ENCODE assay signal across 7 cellular contexts in the genomic region with DNA sequence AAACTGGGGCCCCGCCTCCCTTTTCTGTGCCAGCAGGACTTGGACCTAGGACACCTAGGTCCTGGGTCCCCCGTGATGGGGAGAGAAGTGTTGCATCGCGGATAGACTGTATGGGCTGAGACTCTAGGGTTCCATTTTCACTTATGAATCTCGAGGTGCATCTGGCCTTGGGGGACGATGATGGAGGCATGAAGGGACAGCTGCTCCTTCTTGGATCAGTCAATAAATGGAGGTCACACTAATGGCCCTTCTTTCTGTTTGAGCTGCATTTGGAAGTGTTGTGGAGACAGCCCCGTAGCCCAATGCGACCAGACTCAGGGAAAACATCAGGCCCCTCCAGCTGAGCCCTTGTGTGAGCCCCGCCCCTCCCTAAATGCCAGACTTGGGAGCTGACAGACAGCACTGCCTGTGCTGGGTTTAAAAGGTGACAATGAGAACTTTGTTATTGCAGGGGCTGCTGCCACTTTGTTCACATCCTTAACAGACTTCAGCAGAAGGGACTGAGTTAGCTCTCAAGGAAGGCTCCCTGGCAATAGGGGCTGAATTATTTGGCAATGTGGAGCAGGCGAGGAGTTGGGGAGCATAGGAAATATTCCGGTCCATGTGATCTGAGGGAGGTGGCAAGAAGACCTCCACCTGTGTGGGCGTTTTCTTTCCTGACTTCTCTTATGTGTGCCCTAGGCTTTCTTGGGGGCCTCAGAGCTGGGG. TPM values are rescaled to one million over a fixed set of nuclear protein-coding genes. Genes with fewer than 3 reads are reported as not detected.
A peak's percentile ranks its signal among the peaks of the same experiment; 100 is the strongest.
DNase-seq lines count a peak whose midpoint lies in the region; ATAC-seq and TF ChIP-seq lines count a peak whose summit lies in the region.

No MANE protein-coding gene starts in this region.

- peak overlapping the region; percentile 57 to 89 (median 82) for H3K27ac ChIP-seq in spleen

- TF ChIP-seq POLR2A in spleen (IDR thresholded peaks at IDR 0.05), result no peak

- peaks cover 0 to 46% (median 16%) of the 10 kb centered on the region in 7 donors for H3K27me3 ChIP-seq in spleen (replicated peaks in 1 of 7)

- H3K36me3 Mint-ChIP-seq in activated CD4-positive, alpha-beta memory T cell treated with anti-CD3 and anti-CD28 coated beads for 36 hours, result peaks cover 10% of the 10 kb centered on the region

- CTCF ChIA-PET in activated CD4-positive, alpha-beta memory T cell treated with anti-CD3 and anti-CD28 coated beads for 36 hours (lab: Charles Lee), result interaction anchor here (1.2 to 3.6 kb wide), 3 partner anchors 12 to 22 kb away, joined by 3 to 26 read pairs (median 6); no protein-coding TSS in a partner anchor

- peaks cover 0 to 40% (median 13%) of the 10 kb centered on the region in 6 donors for H3K36me3 ChIP-seq in spleen

- TF ChIP-seq CTCF in spleen (IDR thresholded peaks at IDR 0.05 in 8 of 11, conservative IDR thresholded peaks at IDR 0.05 in 3 of 11), result no peak

- peak overlapping the region; percentile 8 for H3K27ac Mint-ChIP-seq in activated CD4-positive, alpha-beta memory T cell treated with anti-CD3 and anti-CD28 coated beads for 36 hours

- intact Hi-C loops in activated CD4-positive, alpha-beta memory T cell treated with anti-CD3 and anti-CD28 coated beads for 36 hours (cut with micrococcal nuclease), result loop anchor here (2.0 kb wide), 1 partner anchor 15 kb away; the partner anchor contains the start of gene PIP4K2C
- intact Hi-C loops in spleen (cut with DNase I; ENCODE audit: low total_unique reads), result no loop called here

- peaks cover 25% of the 10 kb centered on the region for H3K4me1 Mint-ChIP-seq in activated CD4-positive, alpha-beta memory T cell treated with anti-CD3 and anti-CD28 coated beads for 36 hours (ENCODE audit: low read depth)

- POLR2A ChIA-PET in activated CD4-positive, alpha-beta memory T cell treated with anti-CD3 and anti-CD28 coated beads for 36 hours (lab: Charles Lee), result interaction anchor here (1.5 kb wide), 1 partner anchor 14 kb away, joined by 11 read pairs; the partner anchor contains the start of gene PIP4K2C

- WGBS in spleen, 5 donors, result 48 to 61% (median 58%) methylated on average over 11 to 12 of the region's 12 CpGs

- ATAC-seq in GM21526 (IDR thresholded peaks at IDR 0.05; ENCODE audit: low FRiP score, unreplicated experiment) (no peak), HG02623 (IDR thresholded peaks at IDR 0.05; ENCODE audit: unreplicated experiment) (no peak)

- peaks cover 6 to 44% (median 32%) of the 10 kb centered on the region in 6 donors for H3K4me1 ChIP-seq in spleen

- H3K27me3 Mint-ChIP-seq in activated CD4-positive, alpha-beta memory T cell treated with anti-CD3 and anti-CD28 coated beads for 36 hours, result peaks cover 1% of the 10 kb centered on the region

- peak overlapping the region; percentile 88 for H3K4me3 ChIP-seq in iPS-11a (ENCODE audit: low read depth, low read length)
- H3K4me3 ChIP-seq in spleen, result peak overlapping the region; percentile 44 to 81 (median 50)

- H3K9me3 ChIP-seq in spleen, result no peaks in the 10 kb centered on the region

- H3K9me3 Mint-ChIP-seq in activated CD4-positive, alpha-beta memory T cell treated with anti-CD3 and anti-CD28 coated beads for 36 hours, result no peaks in the 10 kb centered on the region

- peak overlapping the region; percentile 74 for H3K4me3 Mint-ChIP-seq in activated CD4-positive, alpha-beta memory T cell treated with anti-CD3 and anti-CD28 coated beads for 36 hours

- peak; percentile 17 for DNase-seq in HCEC 1CT
- DNase-seq in activated CD4-positive, alpha-beta memory T cell treated with anti-CD3 and anti-CD28 coated beads for 36 hours, result no peak
- DNase-seq in spleen, result no peak
- no peak for DNase-seq in stimulated activated CD4-positive, alpha-beta T cell treated with anti-CD3 and anti-CD28 coated beads, Interleukin-1b, Interleukin-23, amount 100 ng/mL, for 48 hours

RNA-seq across cellular contexts. Expression of gene DTX3, which starts 0.8 kb away (rescaled TPM):
- total RNA-seq in activated CD4-positive, alpha-beta memory T cell treated with anti-CD3 and anti-CD28 coated beads for 36 hours, result 10 to 100 TPM; 15.4 to 15.8 TPM
- 10 to 100 TPM; 15.3 to 30.7 (median 21.0) TPM for total RNA-seq in spleen
- 10 to 100 TPM; 13.7 to 24.3 (median 22.2) TPM for polyA plus RNA-seq in spleen

RNA-seq across cellular contexts. Expression of gene ARHGEF25, which starts 5.8 kb away (rescaled TPM):
- total RNA-seq in activated CD4-positive, alpha-beta memory T cell treated with anti-CD3 and anti-CD28 coated beads for 36 hours, result 1 to 10 TPM; 1.4 to 2.5 TPM
- 10 to 100 TPM in 6 of 7 donors, 1 to 10 TPM in 1; 9.3 to 19.5 (median 14.8) TPM for total RNA-seq in spleen
- 10 to 100 TPM; 13.7 to 26.6 (median 22.5) TPM for polyA plus RNA-seq in spleen

RNA-seq across cellular contexts. Expression of gene PIP4K2C, which starts 14.5 kb away (rescaled TPM):
- total RNA-seq in activated CD4-positive, alpha-beta memory T cell treated with anti-CD3 and anti-CD28 coated beads for 36 hours, result 10 to 100 TPM; 17.8 to 20.6 TPM
- 10 to 100 TPM; 15.0 to 20.9 (median 18.8) TPM for total RNA-seq in spleen
- polyA plus RNA-seq in spleen, result 1 to 10 TPM; 5.7 to 7.5 (median 6.3) TPM

RNA-seq across cellular contexts. Expression of gene B4GALNT1, which starts 27.5 kb away (rescaled TPM):
- total RNA-seq in activated CD4-positive, alpha-beta memory T cell treated with anti-CD3 and anti-CD28 coated beads for 36 hours, result 1 to 10 TPM; 1.7 to 2.1 TPM
- total RNA-seq in spleen, result 1 to 10 TPM in 3 of 7 donors, under 1 TPM in 4; 0.39 to 2.2 (median 0.79) TPM
- polyA plus RNA-seq in spleen, result 1 to 10 TPM in 1 of 3 donors, under 1 TPM in 2; 0.83 to 1.5 (median 0.93) TPM

RNA-seq across cellular contexts. Expression of gene KIF5A, which starts 55.6 kb away (rescaled TPM):
- total RNA-seq in activated CD4-positive, alpha-beta memory T cell treated with anti-CD3 and anti-CD28 coated beads for 36 hours, result under 1 TPM; 0.90 to 0.99 TPM
- total RNA-seq in spleen, result under 1 TPM in 6 of 7 donors, not detected in 1; 0.09 to 0.76 (median 0.32) TPM
- polyA plus RNA-seq in spleen, result under 1 TPM; 0.07 to 0.13 (median 0.08) TPM
